ENCODE assay signal across 8 cellular contexts in the genomic region with DNA sequence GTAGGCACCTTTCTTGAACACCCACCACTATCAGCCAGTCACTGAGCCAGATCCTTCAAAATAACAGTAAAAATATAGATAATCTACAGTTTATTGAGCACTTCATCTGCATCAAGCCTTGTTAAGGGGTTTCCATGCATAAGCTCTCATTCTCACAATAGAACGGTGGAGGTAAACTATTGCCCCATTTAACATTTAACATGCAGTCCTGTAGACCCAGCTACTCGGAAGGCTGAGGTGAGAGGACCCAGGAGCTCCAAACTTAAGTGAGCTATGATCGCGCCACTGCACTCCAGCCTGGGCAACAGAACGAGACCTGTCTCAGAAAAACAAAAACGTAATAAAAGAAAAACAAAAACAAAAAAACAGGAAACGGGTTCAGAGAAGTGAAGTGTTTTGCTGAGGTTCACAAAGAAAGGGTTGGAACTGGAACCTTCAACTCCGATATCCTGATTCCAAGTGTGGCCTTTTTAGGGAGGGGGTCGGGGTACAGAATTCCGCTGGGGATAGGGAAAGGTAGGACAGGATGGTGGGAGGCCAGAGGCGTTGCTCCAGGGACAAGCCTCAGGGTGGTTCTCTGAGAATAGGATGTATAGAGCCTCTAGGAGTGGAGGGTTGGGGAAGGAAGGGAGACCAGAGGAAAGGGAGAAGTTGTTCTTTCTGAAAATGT. TPM values are rescaled to one million over a fixed set of nuclear protein-coding genes. Genes with fewer than 3 reads are reported as not detected.
A peak's percentile ranks its signal among the peaks of the same experiment; 100 is the strongest.
DNase-seq lines count a peak whose midpoint lies in the region; ATAC-seq, FAIRE-seq and TF ChIP-seq lines count a peak whose summit lies in the region.

No MANE protein-coding gene starts in this region.

- peak overlapping the region; percentile 81 for H2BK120ac ChIP-seq in trophoblast cell (ENCODE audit: insufficient read depth, low read length, poor library complexity)

- H3K23ac ChIP-seq in trophoblast cell (ENCODE audit: low read length) = no peak overlapping the region

- no peaks in the 10 kb centered on the region for H3K9me1 ChIP-seq in endothelial cell of umbilical vein (replicated peaks; ENCODE audit: control insufficient read depth, extremely low read depth, insufficient read depth, low read length)

- H2AFZ ChIP-seq in endothelial cell of umbilical vein (ENCODE audit: low read depth, low read length) (peak overlapping the region; percentile 98), trophoblast cell (ENCODE audit: insufficient read depth, low read length, poor library complexity) (peak overlapping the region; percentile 72)

- no TSS peak for BruUV-seq in endothelial cell of umbilical vein (replicated peaks; lab: Mats Ljungman, UMichigan)

- H3K4me1 ChIP-seq in ES-I3 (ENCODE audit: insufficient read depth, low read length) = peaks cover 23% of the 10 kb centered on the region
- H3K4me1 ChIP-seq in Peyer's patch = peaks cover 9 to 39% (median 19%) of the 10 kb centered on the region in 4 donors
- peaks cover 29% of the 10 kb centered on the region for H3K4me1 ChIP-seq in endothelial cell of umbilical vein (ENCODE audit: control insufficient read depth, extremely low read depth, insufficient read depth, low read length)
- H3K4me1 ChIP-seq in trophoblast cell (ENCODE audit: control insufficient read depth in 1 of 2, insufficient read depth in 2 of 2, low read length in 2 of 2) = peaks cover 5 to 7% of the 10 kb centered on the region in 2 experiments

- dilution Hi-C loops in endothelial cell of umbilical vein (cut with MboI; ENCODE audit: extremely low pct_ligation_motif_present, low sequenced_read_pairs) = no loop called here

- H3K4ac ChIP-seq in trophoblast cell (ENCODE audit: low read depth, low read length) = peak overlapping the region; percentile 15

- peak overlapping the region; percentile 36 for H2BK5ac ChIP-seq in trophoblast cell (ENCODE audit: low read depth, low read length, poor library complexity)

- ATAC-seq in GM21381 (IDR thresholded peaks at IDR 0.05; ENCODE audit: unreplicated experiment) (no peak), GM18861 (IDR thresholded peaks at IDR 0.05; ENCODE audit: unreplicated experiment) (no peak)

- H4K91ac ChIP-seq in trophoblast cell (ENCODE audit: low read depth, low read length) = peak overlapping the region; percentile 53

- WGBS in trophoblast cell (ENCODE audit: extremely low coverage, insufficient coverage, insufficient read length) = no CpG with 5 or more reads among the region's 11 CpGs

- peak overlapping the region; percentile 64 for H4K12ac ChIP-seq in trophoblast cell (ENCODE audit: low read depth, low read length)

- H3K27ac ChIP-seq in Peyer's patch = peak overlapping the region; percentile 77 to 93 (median 86)
- peak overlapping the region; percentile 22 for H3K27ac ChIP-seq in endothelial cell of umbilical vein (ENCODE audit: insufficient read depth, low read depth, low read length)
- H3K27ac ChIP-seq in trophoblast cell (ENCODE audit: low read depth, low read length) = peak overlapping the region; percentile 52

- H3K4me3 ChIP-seq in Peyer's patch (peak overlapping the region; percentile 10 to 69 (median 52)), endothelial cell of umbilical vein (replicated peaks in 1 of 3; ENCODE audit: insufficient read depth in 1 of 3, low read depth in 1 of 3, low read length in 3 of 3) (peak overlapping the region in 2 of 3 experiments; percentile 12 to 51), trophoblast cell (ENCODE audit: low read depth, low read length) (no peak overlapping the region)

- peaks cover 7% of the 10 kb centered on the region for H3K79me1 ChIP-seq in trophoblast cell (ENCODE audit: low read length)

- H3K9me3 ChIP-seq in ES-I3 (ENCODE audit: control insufficient read depth, insufficient read depth, low read length) (no peaks in the 10 kb centered on the region), Peyer's patch (no peaks in the 10 kb centered on the region), endothelial cell of umbilical vein (replicated peaks; ENCODE audit: control insufficient read depth, insufficient read depth, low read length) (no peaks in the 10 kb centered on the region), trophoblast cell (ENCODE audit: insufficient read depth, low read depth, low read length) (no peaks in the 10 kb centered on the region)

- H3K27me3 ChIP-seq in Peyer's patch = no peaks in the 10 kb centered on the region
- H3K27me3 ChIP-seq in endothelial cell of umbilical vein (ENCODE audit: control insufficient read depth in 2 of 2, insufficient read depth in 2 of 2, low read length in 2 of 2) = no peaks in the 10 kb centered on the region
- no peaks in the 10 kb centered on the region for H3K27me3 ChIP-seq in trophoblast cell (ENCODE audit: insufficient read depth, low read length)

- FAIRE-seq in endothelial cell of umbilical vein (lab: Jason Lieb, UNC) = peak; percentile 47

- DNase-seq in Peyer's patch (no peak), endothelial cell of umbilical vein (ENCODE audit: low read depth, low spot score) (no peak), trophoblast cell (no peak), foreskin melanocyte (no peak), anterior cingulate cortex (lab: John Stamatoyannopoulos, UW) (no peak)

- H3K36me3 ChIP-seq in ES-I3 (ENCODE audit: insufficient read depth, low read length) (no peaks in the 10 kb centered on the region; the same call in none of the 2 replicates), Peyer's patch (no peaks in the 10 kb centered on the region), endothelial cell of umbilical vein (ENCODE audit: control insufficient read depth in 2 of 2, extremely low read depth in 1 of 2, insufficient read depth in 2 of 2, low read length in 2 of 2) (no peaks in the 10 kb centered on the region), trophoblast cell (ENCODE audit: control insufficient read depth in 1 of 2, insufficient read depth in 2 of 2, low read length in 2 of 2) (no peaks in the 10 kb centered on the region)

- no peak overlapping the region for H3K18ac ChIP-seq in trophoblast cell (ENCODE audit: low read length)

- peak overlapping the region; percentile 82 for H2BK12ac ChIP-seq in trophoblast cell (ENCODE audit: low read length)

- no peak overlapping the region for H3K14ac ChIP-seq in trophoblast cell (ENCODE audit: low read length)

- TF ChIP-seq CTCF in Peyer's patch (IDR thresholded peaks at IDR 0.05) (no peak), endothelial cell of umbilical vein (IDR thresholded peaks at IDR 0.05; ENCODE audit: extremely low read depth in 1 of 2, insufficient read depth in 1 of 2, low read depth in 1 of 2, low read length in 2 of 2) (no peak)

- H2AK5ac ChIP-seq in trophoblast cell (ENCODE audit: low read length) = no peak overlapping the region

- H3K79me2 ChIP-seq in endothelial cell of umbilical vein (ENCODE audit: control insufficient read depth, insufficient read depth, low read length) (peaks cover 2% of the 10 kb centered on the region), trophoblast cell (ENCODE audit: control insufficient read depth, insufficient read depth, low read length, poor library complexity) (no peaks in the 10 kb centered on the region)

- peak overlapping the region; percentile 87 for H3K9ac ChIP-seq in ES-I3 (ENCODE audit: low read depth, low read length)
- H3K9ac ChIP-seq in endothelial cell of umbilical vein (replicated peaks; ENCODE audit: extremely low read depth, insufficient read depth, low read length) = peak overlapping the region; percentile 13
- no peak overlapping the region for H3K9ac ChIP-seq in trophoblast cell (ENCODE audit: low read length)

- CTCF ChIA-PET in endothelial cell of umbilical vein (lab: Charles Lee) = interaction anchor here (0.6 to 3.6 kb wide), 38 partner anchors 11 to 630 kb away, joined by 3 to 83 read pairs (median 8); a partner anchor contains a TSS

- POLR2A ChIA-PET in endothelial cell of umbilical vein (lab: Charles Lee) = interaction anchor here (1.1 to 2.3 kb wide), 4 partner anchors 11 to 334 kb away, joined by 3 to 13 read pairs (median 7); a partner anchor contains a TSS

- intact Hi-C loops in endothelial cell of umbilical vein (cut with micrococcal nuclease) = loop anchor here (1.0 to 2.0 kb wide), 7 partner anchors 12 to 629 kb away; a partner anchor contains a TSS

- TF ChIP-seq POLR2A in Peyer's patch (IDR thresholded peaks at IDR 0.05) = no peak
- no peak for TF ChIP-seq POLR2A in endothelial cell of umbilical vein (IDR thresholded peaks at IDR 0.05; ENCODE audit: low read depth, low read length)

- H4K8ac ChIP-seq in trophoblast cell (ENCODE audit: low read depth, low read length) = peak overlapping the region; percentile 88

- H4K20me1 ChIP-seq in endothelial cell of umbilical vein (replicated peaks; ENCODE audit: control insufficient read depth, extremely low read depth, insufficient read depth, low read length) = no peaks in the 10 kb centered on the region

- H3K4me2 ChIP-seq in endothelial cell of umbilical vein (ENCODE audit: insufficient read depth, low read length) = peak overlapping the region; percentile 90
- peak overlapping the region; percentile 42 for H3K4me2 ChIP-seq in trophoblast cell (ENCODE audit: low read length)

RNA-seq across cellular contexts. Expression of a gene that starts 11.6 kb away (rescaled TPM):
- 10 to 100 TPM in 3 of 4 donors, 1 to 10 TPM in 1; 4.1 to 33.8 (median 26.1) TPM for total RNA-seq in Peyer's patch
- total RNA-seq in endothelial cell of umbilical vein = 13.1 and 13.2 TPM in 2 replicates
- 11.6 and 14.4 TPM in 2 replicates for polyA plus RNA-seq in endothelial cell of umbilical vein
- polyA plus RNA-seq in endothelial cell of umbilical vein (2011; cell fraction: cytosol; rRNA removed) = 9.2 and 10.6 TPM in 2 replicates
- 9.0 and 10.6 TPM in 2 replicates for polyA plus RNA-seq in endothelial cell of umbilical vein (2011; cell fraction: nucleus; rRNA removed)
- 10.3 and 11.3 TPM in 2 replicates for polyA plus RNA-seq in endothelial cell of umbilical vein (2012)
- polyA minus RNA-seq in endothelial cell of umbilical vein = 10.5 and 12.4 TPM in 2 replicates
- 22.2 TPM for polyA minus RNA-seq in endothelial cell of umbilical vein (2011; cell fraction: cytosol; rRNA and poly(A)+ RNA removed)
- 3.8 and 4.9 TPM in 2 replicates for polyA minus RNA-seq in endothelial cell of umbilical vein (2011; cell fraction: nucleus; rRNA and poly(A)+ RNA removed)
- polyA plus RNA-seq in trophoblast cell (2013) = 58.3 and 60.8 TPM in 2 replicates

RNA-seq across cellular contexts. Expression of a gene that starts 11.8 kb away (rescaled TPM):
- total RNA-seq in Peyer's patch (100 to 1,000 TPM; 180 to 381 (median 358) TPM), endothelial cell of umbilical vein (133 and 144 TPM in 2 replicates)
- polyA plus RNA-seq in endothelial cell of umbilical vein = 161 and 243 TPM in 2 replicates
- 260 and 299 TPM in 2 replicates for polyA plus RNA-seq in endothelial cell of umbilical vein (2011; cell fraction: cytosol; rRNA removed)
- 85.8 and 95.8 TPM in 2 replicates for polyA plus RNA-seq in endothelial cell of umbilical vein (2011; cell fraction: nucleus; rRNA removed)
- polyA plus RNA-seq in endothelial cell of umbilical vein (2012) = 201 and 213 TPM in 2 replicates
- 41.7 and 66.9 TPM in 2 replicates for polyA minus RNA-seq in endothelial cell of umbilical vein
- 187 TPM for polyA minus RNA-seq in endothelial cell of umbilical vein (2011; cell fraction: cytosol; rRNA and poly(A)+ RNA removed)
- 9.5 and 16.1 TPM in 2 replicates for polyA minus RNA-seq in endothelial cell of umbilical vein (2011; cell fraction: nucleus; rRNA and poly(A)+ RNA removed)
- 429 and 430 TPM in 2 replicates for polyA plus RNA-seq in trophoblast cell (2013)

RNA-seq across cellular contexts. Expression of a gene that starts 14.9 kb away (rescaled TPM):
- total RNA-seq in Peyer's patch = 10 to 100 TPM; 25.9 to 52.8 (median 33.0) TPM
- 101 and 106 TPM in 2 replicates for total RNA-seq in endothelial cell of umbilical vein
- 71.0 and 73.3 TPM in 2 replicates for polyA plus RNA-seq in endothelial cell of umbilical vein
- 80.2 and 85.5 TPM in 2 replicates for polyA plus RNA-seq in endothelial cell of umbilical vein (2011; cell fraction: cytosol; rRNA removed)
- polyA plus RNA-seq in endothelial cell of umbilical vein (2011; cell fraction: nucleus; rRNA removed) = 50.4 and 78.2 TPM in 2 replicates
- polyA plus RNA-seq in endothelial cell of umbilical vein (2012) = 90.4 and 112 TPM in 2 replicates
- 29.0 and 30.5 TPM in 2 replicates for polyA minus RNA-seq in endothelial cell of umbilical vein
- polyA minus RNA-seq in endothelial cell of umbilical vein (2011; cell fraction: cytosol; rRNA and poly(A)+ RNA removed) = 21.0 TPM
- polyA minus RNA-seq in endothelial cell of umbilical vein (2011; cell fraction: nucleus; rRNA and poly(A)+ RNA removed) = 11.0 and 17.1 TPM in 2 replicates
- 116 and 119 TPM in 2 replicates for polyA plus RNA-seq in trophoblast cell (2013)

Comparison
In these comparisons a context has a peak if more than half of its experiments do, and no peak if none do; other contexts are left out.
1. H3K27ac ChIP-seq: peak in every context shown above with its lines; median percentile 86 in Peyer's patch; 52 in trophoblast cell; 22 in endothelial cell of umbilical vein.